Comparison of ENCODE assay signal across 8 cellular contexts in the genomic region with DNA sequence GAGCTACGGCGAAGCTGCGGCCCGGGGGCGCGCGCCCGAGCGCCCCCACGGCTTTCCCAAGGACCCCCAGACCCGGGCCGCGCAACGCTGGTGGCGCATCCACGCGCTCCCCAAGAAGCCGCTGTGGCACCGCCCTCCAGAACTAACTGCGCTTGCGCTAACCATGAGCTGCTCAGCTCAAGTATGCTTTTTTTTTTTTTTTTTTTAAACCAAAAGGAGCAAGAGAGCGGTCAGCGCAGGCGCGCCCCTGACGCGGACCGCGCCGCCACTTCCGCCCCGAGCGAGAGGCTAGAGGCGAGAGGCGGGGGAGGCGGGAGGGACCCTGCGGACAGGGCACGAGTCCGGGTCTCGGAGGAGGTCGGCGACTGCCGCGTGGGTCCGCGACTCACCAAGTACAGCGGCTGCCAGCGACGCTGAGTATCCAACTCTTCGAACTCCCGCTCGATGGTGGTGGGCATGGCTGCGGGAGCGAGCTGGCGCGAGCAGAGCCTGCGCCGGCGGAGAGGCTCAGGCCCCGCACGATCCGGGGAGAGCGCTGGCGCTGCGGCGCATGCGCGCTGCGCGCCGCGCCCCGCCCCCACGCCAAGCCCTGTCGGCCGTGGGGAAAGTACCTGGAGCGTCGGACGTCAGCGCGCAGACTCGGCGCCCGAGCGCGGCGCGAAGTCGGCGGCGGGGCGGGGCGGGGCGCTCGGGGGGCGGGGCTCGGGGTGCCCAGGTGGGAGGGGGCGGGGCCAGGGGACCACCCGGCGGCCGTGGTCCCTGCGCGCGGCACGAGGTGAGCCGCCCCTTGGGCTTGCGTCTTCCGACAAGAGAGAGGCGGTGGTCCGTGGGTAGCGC. TPM values are rescaled to one million over a fixed set of nuclear protein-coding genes. Genes with fewer than 3 reads are reported as not detected.
DNase-seq lines count a peak whose midpoint lies in the region; ATAC-seq and TF ChIP-seq lines count a peak whose summit lies in the region.

Gene PTPN2 (minus strand): TSS at position 554 of the 837 bp plus-strand sequence. CDS start 96 bp downstream, at position 458.

- no TSS peak for BruUV-seq in PC-9 (replicated peaks; lab: Mats Ljungman, UMichigan)

- H3K4me3 ChIP-seq in PC-9 (peak within 1 kb of the TSS; percentile 99), epithelial cell of proximal tubule (ENCODE audit: low read depth, low read length) (peak within 1 kb of the TSS; percentile 88), mucosa of stomach (ENCODE audit: low read length) (peak within 1 kb of the TSS; percentile 63)

- H3K9me3 ChIP-seq in PC-9 (ENCODE audit: insufficient read depth, low read depth) (no peaks in the 10 kb centered on the region), mucosa of stomach (ENCODE audit: control insufficient read depth, low read length) (no peaks in the 10 kb centered on the region)

- H3K4me1 ChIP-seq in PC-9 (replicated peaks; ENCODE audit: insufficient read depth), result peaks cover 33% of the 10 kb centered on the region
- peaks cover 9% of the 10 kb centered on the region for H3K4me1 ChIP-seq in mucosa of stomach (ENCODE audit: control insufficient read depth, insufficient read depth, low read length)

- 0 out of 2 replicates have a peak, but pooled peaks cover 18% of the 10 kb centered on the region for H3F3A ChIP-seq in PC-9 (ENCODE audit: insufficient read depth, low read depth)

- peaks cover 75% of the 10 kb centered on the region for H3K79me2 ChIP-seq in PC-9 (ENCODE audit: low read depth)

- POLR2A ChIA-PET in PC-9 (lab: Charles Lee; ENCODE audit: unreplicated experiment), result interaction anchor here (0.5 to 1.3 kb wide), 26 partner anchors 20 to 1307 kb away, joined by 3 to 35 read pairs (median 6); partner anchors contain the start of genes CEP192 and CEP76

- peak; percentile 65 for ATAC-seq in GM21723 (IDR thresholded peaks at IDR 0.05; ENCODE audit: unreplicated experiment)

- in situ Hi-C loops in KBM-7 (cut with MboI; ENCODE audit: low pct_unique_long_range_greater_than_20kb, low sequenced_read_pairs), result no loop called here

- TF ChIP-seq CTCF in PC-9 (conservative IDR thresholded peaks at IDR 0.05) (no peak), epithelial cell of proximal tubule (conservative IDR thresholded peaks at IDR 0.05; ENCODE audit: low read depth, low read length) (no peak)

- no peaks in the 10 kb centered on the region for H3K27me3 ChIP-seq in PC-9 (ENCODE audit: insufficient read depth, low read depth)
- H3K27me3 ChIP-seq in mucosa of stomach (ENCODE audit: control insufficient read depth, insufficient read depth, low read length), result no peaks in the 10 kb centered on the region

- peak within 1 kb of the TSS; percentile 95 for H3K27ac ChIP-seq in PC-9

- peak within 1 kb of the TSS; percentile 93 for H3K4me2 ChIP-seq in PC-9

- peaks cover 25% of the 10 kb centered on the region for H4K20me1 ChIP-seq in PC-9 (ENCODE audit: insufficient read depth)

- intact Hi-C loops in PC-9 (cut with micrococcal nuclease; ENCODE audit: unreplicated experiment), result loop anchor here (1.0 to 5.0 kb wide), 3 partner anchors 22 to 63 kb away; partner anchors contain the start of gene SEH1L

- 0 out of 2 replicates have a peak, but pooled peaks cover 6% of the 10 kb centered on the region for H3K36me3 ChIP-seq in PC-9 (ENCODE audit: low read depth)
- no peaks in the 10 kb centered on the region for H3K36me3 ChIP-seq in mucosa of stomach (ENCODE audit: control insufficient read depth, insufficient read depth, low read length)

- peak; percentile 96 for DNase-seq in DMS53 treated with DMSO at 0.1 percent for 48 hours (lab: John Stamatoyannopoulos, UW; ENCODE audit: unreplicated experiment)
- DNase-seq in KBM-7, result peak; percentile 98
- DNase-seq in PC-9, result peak; percentile 86 to 95
- DNase-seq in activated T-cell treated with anti-CD3 and anti-CD28 coated beads, Interleukin-2, amount 50 U/mL, for 1 hour, result peak; percentile 92
- DNase-seq in epithelial cell of proximal tubule (ENCODE audit: low read depth), result peak; percentile 52
- peak; percentile 91 for DNase-seq in stimulated activated CD8-positive, alpha-beta memory T cell treated with anti-CD3 and anti-CD28 coated beads, Interleukin-4, amount 100 ng/mL, for 48 hours

- CTCF ChIA-PET in PC-9 (lab: Charles Lee), result interaction anchor here (0.6 kb wide), 8 partner anchors 39 to 910 kb away, joined by 3 to 8 read pairs (median 3); no protein-coding TSS in a partner anchor

- peak within 1 kb of the TSS; percentile 93 for H2AFZ ChIP-seq in PC-9

- no peaks in the 10 kb centered on the region for H3K9me2 ChIP-seq in PC-9 (ENCODE audit: insufficient read depth)

- H3K9ac ChIP-seq in mucosa of stomach (ENCODE audit: low read length), result peak within 1 kb of the TSS; percentile 94

RNA-seq across cellular contexts. Expression of gene PTPN2, which starts in this region (rescaled TPM):
- total RNA-seq in PC-9 (2021) (77.2 and 78.1 TPM in 2 replicates), epithelial cell of proximal tubule (29.6 and 54.0 TPM in 2 replicates)

Comparison
In these comparisons a context has a peak if more than half of its experiments do, and no peak if none do; other contexts are left out.
1. Peak in every context shown above with its lines: DNase-seq, ATAC-seq, H3K4me3 ChIP-seq and H3K27ac ChIP-seq.